In the genomic region with DNA sequence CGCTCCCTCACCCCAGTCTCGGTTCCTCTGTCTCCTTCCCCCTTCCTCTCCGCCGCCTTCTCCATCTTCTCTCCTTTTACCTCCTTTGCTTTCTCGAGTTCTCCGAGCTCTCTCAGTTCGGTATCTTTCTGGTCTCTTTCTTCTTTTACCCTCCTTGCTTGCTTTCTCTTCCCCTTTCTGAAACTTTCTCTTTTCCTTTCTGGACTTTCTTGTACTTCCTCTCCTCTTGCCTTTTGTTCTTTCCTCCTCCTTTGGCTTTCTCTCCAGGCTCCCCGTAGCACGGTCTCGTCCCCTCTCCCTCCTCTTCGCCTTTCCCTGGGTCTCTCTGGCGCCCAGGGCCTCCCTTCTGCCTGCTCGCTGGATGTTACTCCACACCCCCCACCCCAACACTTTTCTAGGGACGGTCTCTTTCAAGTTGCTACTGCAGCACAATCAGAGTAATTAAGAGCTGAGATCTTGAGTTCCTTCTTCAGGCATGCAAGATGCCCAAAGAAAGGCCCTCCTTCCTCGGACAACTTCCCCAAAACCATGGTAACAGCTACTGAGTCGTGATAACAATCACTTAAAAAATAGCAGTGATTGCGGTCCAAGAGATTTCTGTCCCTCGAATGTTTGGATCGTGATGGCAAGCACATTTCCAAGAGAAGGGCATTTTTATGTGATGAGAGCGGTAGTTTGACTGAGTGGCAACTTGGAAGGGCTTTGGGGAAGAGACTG, we compare ENCODE assay signal across 8 cellular contexts. TPM values are rescaled to one million over a fixed set of nuclear protein-coding genes. Genes with fewer than 3 reads are reported as not detected.
A peak's percentile ranks its signal among the peaks of the same experiment; 100 is the strongest.
DNase-seq lines count a peak whose midpoint lies in the region; ATAC-seq and TF ChIP-seq lines count a peak whose summit lies in the region.

No MANE protein-coding gene starts in this region.

- peak overlapping the region in 1 of 2 donors; percentile 12 for H3K27ac ChIP-seq in right atrium auricular region
- peak overlapping the region in 1 of 2 donors; percentile 65 for H3K27ac ChIP-seq in aorta (ENCODE audit: low read depth in 1 of 2, low read length in 2 of 2)

- H3K9me3 ChIP-seq in right atrium auricular region (peaks cover 0 to 5% of the 10 kb centered on the region in 2 donors), aorta (ENCODE audit: control insufficient read depth, low read length) (no peaks in the 10 kb centered on the region)

- peaks cover 30% of the 10 kb centered on the region for H3K27me3 Mint-ChIP-seq in brain

- no peak for TF ChIP-seq CTCF in right atrium auricular region (IDR thresholded peaks at IDR 0.05)
- TF ChIP-seq CTCF in brain (conservative IDR thresholded peaks at IDR 0.05), result peak in 1 of 2 experiments; percentile 50

- no peak for DNase-seq in right atrium auricular region (ENCODE audit: low spot score)
- no peak for DNase-seq in cardiac septum (ENCODE audit: low spot score)
- DNase-seq in medulla oblongata (ENCODE audit: extremely low spot score), result peak; percentile 66
- DNase-seq in aorta, result no peak
- DNase-seq in cerebellar cortex (ENCODE audit: low spot score), result no peak
- DNase-seq in activated effector memory CD4-positive, alpha-beta T cell treated with Interleukin-2 at 50 U/mL for 16 hours, result no peak

- H3K4me3 ChIP-seq in right atrium auricular region, result peak overlapping the region; percentile 35 to 51
- H3K4me3 ChIP-seq in aorta (ENCODE audit: low read length in 2 of 2), result peak overlapping the region; percentile 34 to 42

- H3K4me3 Mint-ChIP-seq in brain, result peak overlapping the region; percentile 86 to 96 (median 92)

- WGBS in aorta, 2 donors, result 1 to 2% methylated on average over 16 to 20 of the region's 20 CpGs

- H3K36me3 Mint-ChIP-seq in brain, result no peaks in the 10 kb centered on the region

- H3K27ac Mint-ChIP-seq in brain, result peak overlapping the region; percentile 96 to 99 (median 98)

- H3K9me3 Mint-ChIP-seq in brain, result no peaks in the 10 kb centered on the region

- peaks cover 23% of the 10 kb centered on the region for H3K4me1 Mint-ChIP-seq in brain

- ATAC-seq in aorta (ENCODE audit: low FRiP score) (no peak), HG02981 (IDR thresholded peaks at IDR 0.05; ENCODE audit: unreplicated experiment) (no peak)

- H3K36me3 ChIP-seq in right atrium auricular region (no peaks in the 10 kb centered on the region), aorta (ENCODE audit: control insufficient read depth in 1 of 2, insufficient read depth in 2 of 2, low read length in 1 of 2) (no peaks in the 10 kb centered on the region)

- peaks cover 0 to 50% of the 10 kb centered on the region in 2 donors for H3K4me1 ChIP-seq in right atrium auricular region
- no peaks in the 10 kb centered on the region for H3K4me1 ChIP-seq in aorta (ENCODE audit: control insufficient read depth in 1 of 2, insufficient read depth in 2 of 2, low read length in 2 of 2)

- intact Hi-C loops in cardiac septum (cut with DNase I), result no loop called here
- intact Hi-C loops in aorta (cut with DNase I), result loop anchor here (5.0 kb wide), 2 partner anchors 39 to 51 kb away; no protein-coding TSS in a partner anchor

- H3K27me3 ChIP-seq in right atrium auricular region (peaks cover 5 to 26% of the 10 kb centered on the region in 2 donors), aorta (ENCODE audit: control insufficient read depth in 1 of 2, insufficient read depth in 2 of 2, low read length in 1 of 2) (peaks cover 0 to 2% of the 10 kb centered on the region in 2 donors)

RNA-seq across cellular contexts. Expression of a gene that starts 0.5 kb away (rescaled TPM):
- total RNA-seq in right atrium auricular region, result under 1 TPM; 0.30 to 0.98 TPM
- 3.4 TPM for total RNA-seq in cardiac septum
- 15.7 TPM for polyA plus RNA-seq in brain (ENCODE audit: insufficient read depth, low read depth, low replicate concordance)
- 1 to 10 TPM; 4.7 to 9.1 TPM for total RNA-seq in aorta
- under 1 TPM; 0.20 to 0.25 TPM for polyA plus RNA-seq in aorta
